24 cellular contexts compared by ENCODE assay signal in genomic region chr7:130951976-130952313, GRCh38.
DNase-seq lines count a peak whose midpoint lies in the region; ATAC-seq and TF ChIP-seq lines count a peak whose summit lies in the region.
"Had no signal": no experiment of that assay in that cellular context is flagged by ENCODE, and none has a peak within 500 bp of the region (broad histone marks: within the 10 kb centered on the region; RNA-seq: fewer than 3 reads in every experiment).

No MANE protein-coding gene starts in this region.

- RAD21 ChIA-PET in HCT116 (lab: Charles Lee; ENCODE audit: low non-redundant PET in 1 of 2, low total read pairs in 2 of 2, uncharacterized antibody in 2 of 2, unreplicated experiment in 2 of 2): no interaction called here

- H3K9me3 Mint-ChIP-seq in CD4-positive, CD25-positive, alpha-beta regulatory T cell: no peaks in the 10 kb centered on the region
- H3K9me3 Mint-ChIP-seq: activated naive CD4-positive, alpha-beta T cell treated with anti-CD3 and anti-CD28 coated beads, Interleukin-2, amount 50 U/mL, for 72 hours; activated T-cell treated with anti-CD3 and anti-CD28 coated beads, Interleukin-2, amount 50 U/mL, for 4 hours; endodermal cell; stimulated activated naive CD8-positive, alpha-beta T cell treated with anti-CD3 and anti-CD28 coated beads, Interleukin-15, amount 100 ng/mL, for 72 hours had no signal

- TF ChIP-seq RAD21 in HCT116 (IDR thresholded peaks at IDR 0.05; ENCODE audit: low read depth): no peak

- H3K4me3 Mint-ChIP-seq in CD4-positive, CD25-positive, alpha-beta regulatory T cell: no peak overlapping the region
- H3K4me3 Mint-ChIP-seq: activated CD8-positive, alpha-beta T cell treated with anti-CD3 and anti-CD28 coated beads, Interleukin-2, amount 10 ng/mL, durations not matched to agents 7 days and 5 days; activated T-cell treated with anti-CD3 and anti-CD28 coated beads, Interleukin-2, amount 50 U/mL, for 4 hours; endodermal cell; T-helper 17 cell had no signal

- H3K4me2 ChIP-seq in HCT116 (ENCODE audit: low read length): no peak overlapping the region

- peak overlapping the region; percentile 98 for H3K4me3 ChIP-seq in CD4-positive, CD25-positive, alpha-beta regulatory T cell (ENCODE audit: low read depth, low read length)
- no peak overlapping the region for H3K4me3 ChIP-seq in HCT116 (replicated peaks in 1 of 2; ENCODE audit: low read depth in 1 of 2, low read length in 2 of 2)
- H3K4me3 ChIP-seq in dorsolateral prefrontal cortex: peak overlapping the region in 2 of 59 donors; percentile 4 to 13
- H3K4me3 ChIP-seq in gastrocnemius medialis: no peak overlapping the region
- H3K4me3 ChIP-seq: heart right ventricle, ovary, sigmoid colon had no signal

- peak overlapping the region; percentile 97 for H3K27ac ChIP-seq in CD4-positive, CD25-positive, alpha-beta regulatory T cell (ENCODE audit: insufficient read depth, low read length, poor library complexity, severe bottlenecking)
- peak overlapping the region; percentile 91 for H3K27ac ChIP-seq in HCT116 (ENCODE audit: low read depth, low read length)
- H3K27ac ChIP-seq in dorsolateral prefrontal cortex: peak overlapping the region in 34 of 59 donors; percentile 7 to 71 (median 42)
- H3K27ac ChIP-seq in gastrocnemius medialis: peak overlapping the region; percentile 51 to 61 (median 54)
- H3K27ac ChIP-seq: ovary had no signal

- TF ChIP-seq CTCF in HCT116 (IDR thresholded peaks at IDR 0.05 in 2 of 3, conservative IDR thresholded peaks at IDR 0.05 in 1 of 3; ENCODE audit: borderline replicate concordance in 1 of 3, insufficient read depth in 1 of 3, low read depth in 2 of 3, low read length in 2 of 3) (no peak), dorsolateral prefrontal cortex (IDR thresholded peaks at IDR 0.05 in 54 of 56, conservative IDR thresholded peaks at IDR 0.05 in 2 of 56; ENCODE audit: low read depth in 1 of 56, partially characterized antibody in 56 of 56) (no peak), gastrocnemius medialis (IDR thresholded peaks at IDR 0.05 in 4 of 5, conservative IDR thresholded peaks at IDR 0.05 in 1 of 5) (no peak)

- no peak overlapping the region for H3K27ac Mint-ChIP-seq in CD4-positive, CD25-positive, alpha-beta regulatory T cell
- H3K27ac Mint-ChIP-seq: activated naive CD4-positive, alpha-beta T cell treated with anti-CD3 and anti-CD28 coated beads, Interleukin-2, amount 50 U/mL, for 72 hours; endodermal cell; T-helper 17 cell had no signal

- TF ChIP-seq POLR2A in HCT116 (IDR thresholded peaks at IDR 0.05; ENCODE audit: borderline replicate concordance, extremely low read depth, insufficient read depth, insufficient read length) (no peak), gastrocnemius medialis (IDR thresholded peaks at IDR 0.05) (no peak)

- H4K20me1 ChIP-seq in HCT116 (ENCODE audit: insufficient read depth): no peaks in the 10 kb centered on the region

- H3K36me3 ChIP-seq in CD4-positive, CD25-positive, alpha-beta regulatory T cell (ENCODE audit: control insufficient read depth, insufficient read depth, low read length): peaks cover 30% of the 10 kb centered on the region
- peaks cover 23 to 70% of the 10 kb centered on the region in 2 experiments for H3K36me3 ChIP-seq in HCT116 (ENCODE audit: control insufficient read depth in 1 of 2, insufficient read depth in 2 of 2, low read length in 2 of 2)
- peaks cover 0 to 29% of the 10 kb centered on the region in 2 donors for H3K36me3 ChIP-seq in gastrocnemius medialis
- H3K36me3 ChIP-seq: ovary had no signal

- no TSS peak for BruUV-seq in HCT116 (replicated peaks; lab: Mats Ljungman, UMichigan)

- CTCF ChIA-PET in HCT116 (lab: Charles Lee): interaction anchor here (0.6 kb wide), 1 partner anchor 10 kb away, joined by 3 read pairs; no protein-coding TSS in a partner anchor

- ATAC-seq in CD4-positive, CD25-positive, alpha-beta regulatory T cell (ENCODE audit: low read depth in 2 of 2): no peak
- ATAC-seq in HCT116: no peak
- no peak for ATAC-seq in gastrocnemius medialis
- ATAC-seq in GM19397 (IDR thresholded peaks at IDR 0.05; ENCODE audit: unreplicated experiment): no peak

- no peak overlapping the region for H3K9ac ChIP-seq in HCT116 (ENCODE audit: low read length)

- no peaks in the 10 kb centered on the region for H3K27me3 Mint-ChIP-seq in CD4-positive, CD25-positive, alpha-beta regulatory T cell
- H3K27me3 Mint-ChIP-seq: stimulated activated naive CD8-positive, alpha-beta T cell treated with anti-CD3 and anti-CD28 coated beads, Interleukin-15, amount 100 ng/mL, for 72 hours; T-helper 17 cell had no signal

- intact Hi-C loops in HCT116 (cut with micrococcal nuclease): no loop called here
- intact Hi-C loops in dorsolateral prefrontal cortex (cut with DNase I): no loop called here
- intact Hi-C loops in gastrocnemius medialis (cut with DNase I; ENCODE audit: low total_unique reads): no loop called here

- peaks cover 3% of the 10 kb centered on the region for H3K36me3 Mint-ChIP-seq in CD4-positive, CD25-positive, alpha-beta regulatory T cell

- POLR2A ChIA-PET in HCT116 (lab: Charles Lee): interaction anchor here (1.0 to 1.1 kb wide), 2 partner anchors 8 to 43 kb away, joined by 3 read pairs; no protein-coding TSS in a partner anchor

- H2AFZ ChIP-seq in HCT116 (ENCODE audit: low read depth, low read length, poor library complexity, severe bottlenecking): no peak overlapping the region

- no peak for DNase-seq in CD4-positive, CD25-positive, alpha-beta regulatory T cell
- DNase-seq in HCT116 (ENCODE audit: low read depth, low spot score) (no peak), dorsolateral prefrontal cortex (no peak), gastrocnemius medialis (no peak), NCI-H82 treated with DMSO at 0.1 percent for 48 hours (lab: John Stamatoyannopoulos, UW; ENCODE audit: unreplicated experiment) (no peak), NCI-H748 treated with DMSO at 0.1 percent for 48 hours (lab: John Stamatoyannopoulos, UW) (no peak), SKM-1 (lab: John Stamatoyannopoulos, UW; ENCODE audit: unreplicated experiment) (no peak)
- DNase-seq: activated CD8-positive, alpha-beta T cell treated with anti-CD3 and anti-CD28 coated beads, Interleukin-2, amount 10 ng/mL, durations not matched to agents 7 days and 5 days; activated T-cell treated with anti-CD3 and anti-CD28 coated beads, Interleukin-2, amount 50 U/mL, for 4 hours; DMS79 treated with DMSO at 0.1 percent for 48 hours; endodermal cell; H7; heart right ventricle; NCI-H1417; NCI-H2107; NCI-H510A; OCI-M1; ovary; SIG-M5; sigmoid colon; stimulated activated naive CD8-positive, alpha-beta T cell treated with anti-CD3 and anti-CD28 coated beads, Interleukin-15, amount 100 ng/mL, for 72 hours had no signal

- peaks cover 100% of the 10 kb centered on the region for H3K79me2 ChIP-seq in HCT116 (ENCODE audit: insufficient read depth, low read length)

- H3K4me1 Mint-ChIP-seq in CD4-positive, CD25-positive, alpha-beta regulatory T cell: peaks cover 14 to 63% (median 45%) of the 10 kb centered on the region in 4 donors
- H3K4me1 Mint-ChIP-seq: endodermal cell had no signal

- H3K4me1 ChIP-seq in CD4-positive, CD25-positive, alpha-beta regulatory T cell (ENCODE audit: control insufficient read depth, insufficient read depth, low read length, poor library complexity, severe bottlenecking): peaks cover 97% of the 10 kb centered on the region
- H3K4me1 ChIP-seq in HCT116 (ENCODE audit: control insufficient read depth in 1 of 2, insufficient read depth in 2 of 2, low read length in 2 of 2): peaks cover 66 to 94% of the 10 kb centered on the region in 2 experiments
- H3K4me1 ChIP-seq in gastrocnemius medialis: peaks cover 67 to 95% of the 10 kb centered on the region in 2 donors

- in situ Hi-C loops in gastrocnemius medialis (cut with MboI; ENCODE audit: low sequenced_read_pairs in 4 of 4): no loop called here

- H3K9me3 ChIP-seq in CD4-positive, CD25-positive, alpha-beta regulatory T cell (ENCODE audit: control insufficient read depth in 2 of 2, low read length in 2 of 2): no peaks in the 10 kb centered on the region
- H3K9me3 ChIP-seq in HCT116 (ENCODE audit: control insufficient read depth in 1 of 2, insufficient read depth in 1 of 2, low read depth in 1 of 2, low read length in 2 of 2) (no peaks in the 10 kb centered on the region), gastrocnemius medialis (no peaks in the 10 kb centered on the region)
- H3K9me3 ChIP-seq: heart right ventricle, ovary, sigmoid colon had no signal

- no peaks in the 10 kb centered on the region for H3K27me3 ChIP-seq in CD4-positive, CD25-positive, alpha-beta regulatory T cell (ENCODE audit: control insufficient read depth, insufficient read depth, low read length)
- H3K27me3 ChIP-seq in HCT116 (ENCODE audit: insufficient read depth, low read length) (no peaks in the 10 kb centered on the region), dorsolateral prefrontal cortex (no peaks in the 10 kb centered on the region), gastrocnemius medialis (no peaks in the 10 kb centered on the region)
- H3K27me3 ChIP-seq: heart right ventricle, ovary, sigmoid colon had no signal

- no peaks in the 10 kb centered on the region for H3K9me2 ChIP-seq in HCT116 (ENCODE audit: insufficient read depth)

TF ChIP-seq in HCT116, 20 proteins besides CTCF, POLR2A, EP300 and RAD21:
- TF ChIP-seq ZNF274 (IDR thresholded peaks at IDR 0.05; ENCODE audit: low read depth, low read length) (no peak), FOSL1 (IDR thresholded peaks at IDR 0.05; ENCODE audit: low read depth) (no peak), JUND (IDR thresholded peaks at IDR 0.05) (no peak), ATF3 (IDR thresholded peaks at IDR 0.05) (no peak), SIN3A (IDR thresholded peaks at IDR 0.05; ENCODE audit: low read depth) (no peak), SRF (IDR thresholded peaks at IDR 0.05; ENCODE audit: low read depth) (no peak), ZFX (IDR thresholded peaks at IDR 0.05) (no peak)

Comparison
In these comparisons a context has a peak if more than half of its experiments do, and no peak if none do; other contexts are left out.
1. H3K27ac ChIP-seq: peak in every context shown above with its lines; median percentile 97 in CD4-positive, CD25-positive, alpha-beta regulatory T cell; 91 in HCT116; 54 in gastrocnemius medialis; 42 in dorsolateral prefrontal cortex.